ENCODE assay signal across 16 cellular contexts in genomic region chr14:99196310-99196650, GRCh38.
DNase-seq lines count a peak whose midpoint lies in the region; TF ChIP-seq lines count a peak whose summit lies in the region.
"Had no signal": no experiment of that assay in that cellular context is flagged by ENCODE, and none has a peak within 500 bp of the region (broad histone marks: within the 10 kb centered on the region; RNA-seq: fewer than 3 reads in every experiment).

No MANE protein-coding gene starts in this region.

- peaks cover 98% of the 10 kb centered on the region for H3K4me1 ChIP-seq in CD4-positive, alpha-beta memory T cell (ENCODE audit: insufficient read depth, low read length)
- H3K4me1 ChIP-seq in endodermal cell (ENCODE audit: control insufficient read depth, insufficient read depth, low read length) = no peaks in the 10 kb centered on the region

- CTCF ChIA-PET in CD4-positive, alpha-beta memory T cell (lab: Charles Lee; ENCODE audit: partially characterized antibody) = interaction anchor here (1.1 to 1.6 kb wide), 4 partner anchors 14 to 76 kb away, joined by 4 to 6 read pairs (median 4); partner anchors contain the start of gene BCL11B

- TF ChIP-seq CTCF in endodermal cell (conservative IDR thresholded peaks at IDR 0.05) = no peak

- POLR2A ChIA-PET in CD4-positive, alpha-beta memory T cell (lab: Charles Lee; ENCODE audit: partially characterized antibody) = interaction anchor here (1.0 to 87.2 kb wide), 4 partner anchors 9 to 48 kb away, joined by 3 to 6015 read pairs (median 41); partner anchors contain the start of gene BCL11B

- 98 to 100% methylated on average over 3 to 5 of the region's 5 CpGs for WGBS in endodermal cell (ENCODE audit: insufficient coverage in 1 of 2, insufficient read length in 1 of 2), 2 experiments

- no peaks in the 10 kb centered on the region for H3K27me3 ChIP-seq in CD4-positive, alpha-beta memory T cell (ENCODE audit: insufficient read depth, low read length)
- no peaks in the 10 kb centered on the region for H3K27me3 ChIP-seq in endodermal cell (ENCODE audit: control insufficient read depth, insufficient read depth, low read length, poor library complexity, severe bottlenecking)
- H3K27me3 ChIP-seq: BLaER1, hepatocyte had no signal

- peak overlapping the region; percentile 3 for H3K27ac ChIP-seq in CD4-positive, alpha-beta memory T cell (ENCODE audit: low read depth, low read length)
- no peak overlapping the region for H3K27ac ChIP-seq in endodermal cell (ENCODE audit: low read depth, low read length)
- H3K27ac ChIP-seq: BLaER1, hepatocyte had no signal

- DNase-seq in activated T-cell treated with anti-CD3 and anti-CD28 coated beads, Interleukin-2, amount 50 U/mL, for 24 hours = no peak
- no peak for DNase-seq in activated T-cell treated with anti-CD3 and anti-CD28 coated beads, Interleukin-2, amount 50 U/mL, for 1 hour
- no peak for DNase-seq in CD4-positive, alpha-beta memory T cell
- no peak for DNase-seq in activated T-helper 1 cell treated with anti-CD3 and anti-CD28 coated beads, Interleukin-12 subunit alpha, Interleukin-12 subunit beta, Interleukin-2, Interleukin-4 antibody, amounts not matched to agents 30 ng/mL and 10 ng/mL and 1 ng/mL, durations not matched to agents 14 hours and 24 hours and 36 hours (ENCODE audit: low spot score)
- DNase-seq in endodermal cell (no peak), NCI-H82 treated with DMSO at 0.1 percent for 48 hours (lab: John Stamatoyannopoulos, UW; ENCODE audit: unreplicated experiment) (no peak)
- DNase-seq in stimulated activated CD4-positive, alpha-beta T cell treated with anti-CD3 and anti-CD28 coated beads, Interleukin-4, amount 100 ng/mL, for 4 hours = no peak
- no peak for DNase-seq in stimulated activated CD4-positive, alpha-beta T cell treated with anti-CD3 and anti-CD28 coated beads, Interleukin-4, amount 100 ng/mL, for 24 hours
- DNase-seq: effector CD4-positive, alpha-beta T cell; EL; NCI-H2029; NCI-H774; stimulated activated naive CD4-positive, alpha-beta T cell had no signal

- no peak overlapping the region for H3K9ac ChIP-seq in endodermal cell (ENCODE audit: extremely low read depth, low read length, poor library complexity, severe bottlenecking)
- H3K9ac ChIP-seq: BLaER1 had no signal

- H3K36me3 Mint-ChIP-seq in activated T-cell treated with anti-CD3 and anti-CD28 coated beads, Interleukin-2, amount 50 U/mL, for 24 hours (ENCODE audit: low read depth) = peaks cover 84% of the 10 kb centered on the region
- H3K36me3 Mint-ChIP-seq in CD4-positive, alpha-beta memory T cell = peaks cover 39 to 76% of the 10 kb centered on the region in 2 donors
- peaks cover 26% of the 10 kb centered on the region for H3K36me3 Mint-ChIP-seq in activated T-helper 1 cell treated with anti-CD3 and anti-CD28 coated beads, Interleukin-12 subunit alpha, Interleukin-12 subunit beta, Interleukin-2, Interleukin-4 antibody, amounts not matched to agents 30 ng/mL and 10 ng/mL and 1 ng/mL, durations not matched to agents 14 hours and 24 hours and 36 hours (ENCODE audit: low read depth)
- H3K36me3 Mint-ChIP-seq in endodermal cell (ENCODE audit: low read depth) = no peaks in the 10 kb centered on the region

- intact Hi-C loops in CD4-positive, alpha-beta memory T cell (cut with micrococcal nuclease) = no loop called here
- intact Hi-C loops in activated T-helper 1 cell treated with anti-CD3 and anti-CD28 coated beads, Interleukin-12 subunit alpha, Interleukin-12 subunit beta, Interleukin-2, Interleukin-4 antibody, amounts not matched to agents 30 ng/mL and 10 ng/mL and 1 ng/mL, durations not matched to agents 14 hours and 24 hours and 36 hours (cut with micrococcal nuclease) = no loop called here

- H3K27ac Mint-ChIP-seq in activated T-cell treated with anti-CD3 and anti-CD28 coated beads, Interleukin-2, amount 50 U/mL, for 24 hours = peak overlapping the region; percentile 95
- H3K27ac Mint-ChIP-seq in CD4-positive, alpha-beta memory T cell = peak overlapping the region; percentile 56 to 98 (median 92)
- H3K27ac Mint-ChIP-seq in activated T-helper 1 cell treated with anti-CD3 and anti-CD28 coated beads, Interleukin-12 subunit alpha, Interleukin-12 subunit beta, Interleukin-2, Interleukin-4 antibody, amounts not matched to agents 30 ng/mL and 10 ng/mL and 1 ng/mL, durations not matched to agents 14 hours and 24 hours and 36 hours = peak overlapping the region; percentile 48
- H3K27ac Mint-ChIP-seq in endodermal cell = peak overlapping the region; percentile 26

- peaks cover 97% of the 10 kb centered on the region for H3K4me1 Mint-ChIP-seq in activated T-cell treated with anti-CD3 and anti-CD28 coated beads, Interleukin-2, amount 50 U/mL, for 24 hours (ENCODE audit: low read depth)
- peaks cover 78 to 100% (median 95%) of the 10 kb centered on the region in 4 donors for H3K4me1 Mint-ChIP-seq in CD4-positive, alpha-beta memory T cell
- peaks cover 91% of the 10 kb centered on the region for H3K4me1 Mint-ChIP-seq in activated T-helper 1 cell treated with anti-CD3 and anti-CD28 coated beads, Interleukin-12 subunit alpha, Interleukin-12 subunit beta, Interleukin-2, Interleukin-4 antibody, amounts not matched to agents 30 ng/mL and 10 ng/mL and 1 ng/mL, durations not matched to agents 14 hours and 24 hours and 36 hours (ENCODE audit: low read depth)
- H3K4me1 Mint-ChIP-seq in endodermal cell = peaks cover 4% of the 10 kb centered on the region

- H3K4me3 Mint-ChIP-seq in activated T-cell treated with anti-CD3 and anti-CD28 coated beads, Interleukin-2, amount 50 U/mL, for 24 hours = peak overlapping the region; percentile 8
- H3K4me3 Mint-ChIP-seq in CD4-positive, alpha-beta memory T cell = peak overlapping the region in 7 of 8 donors; percentile 25 to 94 (median 57)
- no peak overlapping the region for H3K4me3 Mint-ChIP-seq in activated T-helper 1 cell treated with anti-CD3 and anti-CD28 coated beads, Interleukin-12 subunit alpha, Interleukin-12 subunit beta, Interleukin-2, Interleukin-4 antibody, amounts not matched to agents 30 ng/mL and 10 ng/mL and 1 ng/mL, durations not matched to agents 14 hours and 24 hours and 36 hours
- H3K4me3 Mint-ChIP-seq in endodermal cell = no peak overlapping the region

- no peaks in the 10 kb centered on the region for H3K27me3 Mint-ChIP-seq in activated T-cell treated with anti-CD3 and anti-CD28 coated beads, Interleukin-2, amount 50 U/mL, for 24 hours
- H3K27me3 Mint-ChIP-seq in CD4-positive, alpha-beta memory T cell = no peaks in the 10 kb centered on the region
- no peaks in the 10 kb centered on the region for H3K27me3 Mint-ChIP-seq in activated T-helper 1 cell treated with anti-CD3 and anti-CD28 coated beads, Interleukin-12 subunit alpha, Interleukin-12 subunit beta, Interleukin-2, Interleukin-4 antibody, amounts not matched to agents 30 ng/mL and 10 ng/mL and 1 ng/mL, durations not matched to agents 14 hours and 24 hours and 36 hours (ENCODE audit: insufficient read depth)
- no peaks in the 10 kb centered on the region for H3K27me3 Mint-ChIP-seq in endodermal cell (ENCODE audit: insufficient read depth)

- no peaks in the 10 kb centered on the region for H3K9me3 ChIP-seq in CD4-positive, alpha-beta memory T cell (ENCODE audit: control insufficient read depth in 1 of 2, low read length in 2 of 2)
- H3K9me3 ChIP-seq in endodermal cell (ENCODE audit: control insufficient read depth, low read length) = no peaks in the 10 kb centered on the region
- H3K9me3 ChIP-seq: BLaER1 had no signal

- no peak overlapping the region for H3K4me3 ChIP-seq in CD4-positive, alpha-beta memory T cell (ENCODE audit: low read length in 2 of 2)
- no peak overlapping the region for H3K4me3 ChIP-seq in endodermal cell (ENCODE audit: low read length)
- H3K4me3 ChIP-seq: BLaER1, hepatocyte, skin epidermis had no signal

- H3K9me3 Mint-ChIP-seq in activated T-cell treated with anti-CD3 and anti-CD28 coated beads, Interleukin-2, amount 50 U/mL, for 24 hours = no peaks in the 10 kb centered on the region
- peaks cover 0 to 8% (median 0%) of the 10 kb centered on the region in 8 donors for H3K9me3 Mint-ChIP-seq in CD4-positive, alpha-beta memory T cell
- H3K9me3 Mint-ChIP-seq in activated T-helper 1 cell treated with anti-CD3 and anti-CD28 coated beads, Interleukin-12 subunit alpha, Interleukin-12 subunit beta, Interleukin-2, Interleukin-4 antibody, amounts not matched to agents 30 ng/mL and 10 ng/mL and 1 ng/mL, durations not matched to agents 14 hours and 24 hours and 36 hours = no peaks in the 10 kb centered on the region
- H3K9me3 Mint-ChIP-seq in endodermal cell = no peaks in the 10 kb centered on the region

- peaks cover 28% of the 10 kb centered on the region for H3K36me3 ChIP-seq in CD4-positive, alpha-beta memory T cell (ENCODE audit: insufficient read depth, low read length)
- peaks cover 12% of the 10 kb centered on the region for H3K36me3 ChIP-seq in endodermal cell (ENCODE audit: control insufficient read depth, insufficient read depth, low read length)

Comparison
In these comparisons a context has a peak if more than half of its experiments do, and no peak if none do; other contexts are left out.
1. H3K27ac Mint-ChIP-seq: peak in every context shown above with its lines; median percentile 95 in activated T-cell treated with anti-CD3 and anti-CD28 coated beads, Interleukin-2, amount 50 U/mL, for 24 hours; 92 in CD4-positive, alpha-beta memory T cell; 48 in activated T-helper 1 cell treated with anti-CD3 and anti-CD28 coated beads, Interleukin-12 subunit alpha, Interleukin-12 subunit beta, Interleukin-2, Interleukin-4 antibody, amounts not matched to agents 30 ng/mL and 10 ng/mL and 1 ng/mL, durations not matched to agents 14 hours and 24 hours and 36 hours; 26 in endodermal cell.
2. H3K4me3 Mint-ChIP-seq: peak in activated T-cell treated with anti-CD3 and anti-CD28 coated beads, Interleukin-2, amount 50 U/mL, for 24 hours (single experiment) and CD4-positive, alpha-beta memory T cell (7 of 8); none in activated T-helper 1 cell treated with anti-CD3 and anti-CD28 coated beads, Interleukin-12 subunit alpha, Interleukin-12 subunit beta, Interleukin-2, Interleukin-4 antibody, amounts not matched to agents 30 ng/mL and 10 ng/mL and 1 ng/mL, durations not matched to agents 14 hours and 24 hours and 36 hours (single experiment) and endodermal cell (single experiment).